Comparison of ENCODE assay signal across 1 cellular context in the genomic region with DNA sequence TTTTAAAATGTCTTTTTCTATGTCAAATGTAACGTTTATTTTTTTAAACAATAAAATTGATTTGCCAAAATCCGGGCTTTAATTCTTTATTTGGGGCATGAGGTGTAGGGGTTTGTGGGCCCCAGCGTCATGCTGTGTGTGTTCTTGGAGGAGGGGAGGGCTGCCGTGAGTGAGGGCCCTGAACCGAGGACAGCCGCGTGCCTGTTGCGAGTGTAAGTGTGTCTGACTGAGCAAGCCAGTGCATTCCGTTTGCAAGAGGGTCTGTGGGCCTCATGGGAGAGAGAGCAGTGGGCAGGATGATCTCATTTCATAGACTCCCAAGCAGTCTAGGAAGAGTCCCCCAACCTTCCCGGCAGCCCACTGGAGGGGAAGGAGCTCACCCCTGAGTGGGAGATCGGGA.
TF ChIP-seq lines count a peak whose summit lies in the region.

No MANE protein-coding gene starts in this region.

TF ChIP-seq in H1, 55 proteins besides CTCF, POLR2A, EP300 and RAD21:
- TF ChIP-seq SIX5 (IDR thresholded peaks at IDR 0.05; ENCODE audit: low read depth, low read length) (no peak), NANOG (IDR thresholded peaks at IDR 0.05; ENCODE audit: insufficient read depth, low read depth, low read length, poor library complexity, severe bottlenecking) (no peak)
